In genomic region chr17:74756891-74757290, GRCh38 we compare ENCODE assay signal across 16 cellular contexts. TPM values are rescaled to one million over a fixed set of nuclear protein-coding genes. Genes with fewer than 3 reads are reported as not detected.
DNase-seq lines count a peak whose midpoint lies in the region; ATAC-seq and TF ChIP-seq lines count a peak whose summit lies in the region.
"Had no signal": no experiment of that assay in that cellular context is flagged by ENCODE, and none has a peak within 500 bp of the region (broad histone marks: within the 10 kb centered on the region; RNA-seq: fewer than 3 reads in every experiment).

No MANE protein-coding gene starts in this region.

- H3K27ac ChIP-seq in RWPE2 (ENCODE audit: poor library complexity, severe bottlenecking) (peak overlapping the region; percentile 76), epithelial cell of prostate (peak overlapping the region; percentile 85)
- H3K27ac ChIP-seq: neural progenitor cell had no signal

- peaks cover 87% of the 10 kb centered on the region for H3K4me1 Mint-ChIP-seq in activated CD8-positive, alpha-beta memory T cell treated with anti-CD3 and anti-CD28 coated beads, Interleukin-2, amount 10 ng/mL, durations not matched to agents 7 days and 5 days

- no peaks in the 10 kb centered on the region for H3K9me3 Mint-ChIP-seq in activated CD8-positive, alpha-beta memory T cell treated with anti-CD3 and anti-CD28 coated beads, Interleukin-2, amount 10 ng/mL, durations not matched to agents 7 days and 5 days (ENCODE audit: low read depth)
- H3K9me3 Mint-ChIP-seq: neural progenitor cell had no signal

- ATAC-seq in activated CD8-positive, alpha-beta memory T cell treated with anti-CD3 and anti-CD28 coated beads, Interleukin-2, amount 10 ng/mL, durations not matched to agents 7 days and 5 days: no peak
- no peak for ATAC-seq in RWPE2 (ENCODE audit: low read depth)
- ATAC-seq in HG03571 (IDR thresholded peaks at IDR 0.05; ENCODE audit: unreplicated experiment): no peak
- ATAC-seq in HG02623 (IDR thresholded peaks at IDR 0.05; ENCODE audit: unreplicated experiment): no peak
- ATAC-seq: gastroesophageal sphincter, GM12878 had no signal

- H3K9me3 ChIP-seq in RWPE2 (ENCODE audit: severe bottlenecking): no peaks in the 10 kb centered on the region
- H3K9me3 ChIP-seq: gastroesophageal sphincter had no signal

- H3K27me3 Mint-ChIP-seq in activated CD8-positive, alpha-beta memory T cell treated with anti-CD3 and anti-CD28 coated beads, Interleukin-2, amount 10 ng/mL, durations not matched to agents 7 days and 5 days: no peaks in the 10 kb centered on the region

- H3K27me3 ChIP-seq in RWPE2 (ENCODE audit: insufficient read depth, poor library complexity, severe bottlenecking): no peaks in the 10 kb centered on the region
- H3K27me3 ChIP-seq: neural progenitor cell had no signal

- peak overlapping the region; percentile 49 for H3K27ac Mint-ChIP-seq in activated CD8-positive, alpha-beta memory T cell treated with anti-CD3 and anti-CD28 coated beads, Interleukin-2, amount 10 ng/mL, durations not matched to agents 7 days and 5 days

- peaks cover 33% of the 10 kb centered on the region for H3K36me3 Mint-ChIP-seq in activated CD8-positive, alpha-beta memory T cell treated with anti-CD3 and anti-CD28 coated beads, Interleukin-2, amount 10 ng/mL, durations not matched to agents 7 days and 5 days

- DNase-seq in activated CD8-positive, alpha-beta memory T cell treated with anti-CD3 and anti-CD28 coated beads, Interleukin-2, amount 10 ng/mL, durations not matched to agents 7 days and 5 days: no peak
- no peak for DNase-seq in activated CD8-positive, alpha-beta memory T cell treated with anti-CD3 and anti-CD28 coated beads for 24 hours
- no peak for DNase-seq in RWPE2 (ENCODE audit: low spot score)
- no peak for DNase-seq in epithelial cell of prostate (ENCODE audit: low read depth, low spot score)
- DNase-seq in retinal pigment epithelial cell (ENCODE audit: low read depth): no peak
- no peak for DNase-seq in GOT3 (lab: John Stamatoyannopoulos, UW)
- DNase-seq: amniotic stem cell; DMS53; stimulated activated CD4-positive, alpha-beta T cell treated with anti-CD3 and anti-CD28 coated beads, Interleukin-12 subunit alpha, Interleukin-12 subunit beta, amount 100 ng/mL, for 4 hours had no signal

- no peak for TF ChIP-seq CTCF in RWPE2 (IDR thresholded peaks at IDR 0.05; ENCODE audit: poor library complexity, severe bottlenecking)
- no peak for TF ChIP-seq CTCF in retinal pigment epithelial cell (conservative IDR thresholded peaks at IDR 0.05; ENCODE audit: low read depth, low read length)

- no peak overlapping the region for H3K4me3 Mint-ChIP-seq in activated CD8-positive, alpha-beta memory T cell treated with anti-CD3 and anti-CD28 coated beads, Interleukin-2, amount 10 ng/mL, durations not matched to agents 7 days and 5 days
- H3K4me3 Mint-ChIP-seq: neural progenitor cell had no signal

- H3K36me3 ChIP-seq in RWPE2 (ENCODE audit: low read depth): peaks cover 7% of the 10 kb centered on the region
- H3K36me3 ChIP-seq: gastroesophageal sphincter, neural progenitor cell had no signal

- H3K4me1 ChIP-seq in RWPE2 (ENCODE audit: insufficient read depth, poor library complexity, severe bottlenecking): peaks cover 42% of the 10 kb centered on the region

- H3K4me3 ChIP-seq in RWPE2 (ENCODE audit: severe bottlenecking): no peak overlapping the region
- H3K4me3 ChIP-seq in retinal pigment epithelial cell (ENCODE audit: low read length): peak overlapping the region; percentile 10
- H3K4me3 ChIP-seq: gastroesophageal sphincter, GM12878, neural progenitor cell had no signal

- CTCF ChIA-PET in activated CD8-positive, alpha-beta memory T cell treated with anti-CD3 and anti-CD28 coated beads, Interleukin-2, amount 10 ng/mL, durations not matched to agents 7 days and 5 days (lab: Charles Lee): interaction anchor here (0.8 to 15.6 kb wide), 7 partner anchors 11 to 99 kb away, joined by 3 to 206 read pairs (median 26); partner anchors contain the start of genes NAT9 and RAB37

RNA-seq across cellular contexts. Expression of gene NHERF1, which starts 8.5 kb away (rescaled TPM):
- total RNA-seq in activated CD8-positive, alpha-beta memory T cell treated with anti-CD3 and anti-CD28 coated beads, Interleukin-2, amount 10 ng/mL, durations not matched to agents 7 days and 5 days: 100 to 1,000 TPM; 284 to 377 TPM

RNA-seq across cellular contexts. Expression of gene NAT9, which starts 19.3 kb away (rescaled TPM):
- total RNA-seq in activated CD8-positive, alpha-beta memory T cell treated with anti-CD3 and anti-CD28 coated beads, Interleukin-2, amount 10 ng/mL, durations not matched to agents 7 days and 5 days: 10 to 100 TPM; 34.1 to 34.5 TPM

RNA-seq across cellular contexts. Expression of gene RAB37, which starts 19.8 kb away (rescaled TPM):
- 10 to 100 TPM; 36.7 to 51.7 TPM for total RNA-seq in activated CD8-positive, alpha-beta memory T cell treated with anti-CD3 and anti-CD28 coated beads, Interleukin-2, amount 10 ng/mL, durations not matched to agents 7 days and 5 days
- total RNA-seq: A673, kidney epithelial cell had no signal

RNA-seq across cellular contexts. Expression of gene CD300LF, which starts 44.2 kb away (rescaled TPM):
- total RNA-seq in activated CD8-positive, alpha-beta memory T cell treated with anti-CD3 and anti-CD28 coated beads, Interleukin-2, amount 10 ng/mL, durations not matched to agents 7 days and 5 days: not detected
- total RNA-seq: A673, GM12878, kidney epithelial cell had no signal
